Comparison of ENCODE assay signal across 1 cellular context in genomic region chr7:120973849-120974248, GRCh38.
TF ChIP-seq lines count a peak whose summit lies in the region.

No MANE protein-coding gene starts in this region.

TF ChIP-seq in HepG2, 621 proteins besides CTCF, POLR2A, EP300 and RAD21:
- TF ChIP-seq RARG (CRISPR knock-in tag; IDR thresholded peaks at IDR 0.05; ENCODE audit: low read depth) (no peak), ZNF331 (CRISPR knock-in tag; IDR thresholded peaks at IDR 0.05) (no peak), ZNF672 (CRISPR knock-in tag; IDR thresholded peaks at IDR 0.05) (no peak), ARID5B (CRISPR knock-in tag; IDR thresholded peaks at IDR 0.05) (no peak), ZSCAN21 (CRISPR knock-in tag; IDR thresholded peaks at IDR 0.05; ENCODE audit: borderline replicate concordance) (no peak), TCF7 (IDR thresholded peaks at IDR 0.05; ENCODE audit: low read depth) (no peak), U2AF2 (IDR thresholded peaks at IDR 0.05; ENCODE audit: low read depth, low read length) (no peak), MIXL1 (CRISPR knock-in tag; IDR thresholded peaks at IDR 0.05) (no peak), ZNF101 (CRISPR knock-in tag; IDR thresholded peaks at IDR 0.05; ENCODE audit: borderline replicate concordance, low read depth) (no peak), TP53 (CRISPR knock-in tag; conservative IDR thresholded peaks at IDR 0.05) (no peak), MYPOP (CRISPR knock-in tag; IDR thresholded peaks at IDR 0.05) (no peak), ZNF354B (CRISPR knock-in tag; IDR thresholded peaks at IDR 0.05) (no peak), ELF3 (CRISPR knock-in tag; IDR thresholded peaks at IDR 0.05) (no peak), ZNF512 (CRISPR knock-in tag; IDR thresholded peaks at IDR 0.05) (no peak), ZFP36L1 (CRISPR knock-in tag; IDR thresholded peaks at IDR 0.05) (no peak), ZSCAN30 (CRISPR knock-in tag; IDR thresholded peaks at IDR 0.05) (no peak), TOE1 (CRISPR knock-in tag; IDR thresholded peaks at IDR 0.05) (no peak), ZNF18 (CRISPR knock-in tag; IDR thresholded peaks at IDR 0.05; ENCODE audit: insufficient replicate concordance) (no peak), SMARCE1 (IDR thresholded peaks at IDR 0.05; ENCODE audit: borderline replicate concordance) (no peak), ZNF670 (CRISPR knock-in tag; IDR thresholded peaks at IDR 0.05; ENCODE audit: borderline replicate concordance) (no peak)
